1 cellular context compared by ENCODE assay signal in genomic region chr17:74815671-74816370, GRCh38.
TF ChIP-seq lines count a peak whose summit lies in the region.

No MANE protein-coding gene starts in this region.

TF ChIP-seq in H1, 55 proteins besides CTCF, POLR2A, EP300 and RAD21:
- TF ChIP-seq JUND (IDR thresholded peaks at IDR 0.05; ENCODE audit: low read length) (no peak), TAF1 (IDR thresholded peaks at IDR 0.05; ENCODE audit: low read depth, low read length) (no peak), MAX (IDR thresholded peaks at IDR 0.05) (no peak), CREB1 (IDR thresholded peaks at IDR 0.05) (0 out of 2 replicates have a peak, but pooled peaks have one; percentile 11)
TF ChIP-seq in H1: peak in this region for 1.
